In genomic region chr7:151080522-151081169, GRCh38 we compare ENCODE assay signal across 1 cellular context.
A peak's percentile ranks its signal among the peaks of the same experiment; 100 is the strongest.
TF ChIP-seq lines count a peak whose summit lies in the region.

TSS of gene FASTK (minus strand) at chr7:151080809. CDS start at chr7:151080766, 43 bp downstream.

TF ChIP-seq in GM12878, 131 proteins besides CTCF, POLR2A, EP300 and RAD21 (continued from another document):
- TF ChIP-seq BCLAF1 (IDR thresholded peaks at IDR 0.05) (no peak), CREB1 (IDR thresholded peaks at IDR 0.05; ENCODE audit: low read depth) (no peak), USF2 (IDR thresholded peaks at IDR 0.05; ENCODE audit: borderline replicate concordance, low read depth, low read length) (no peak), CBX5 (IDR thresholded peaks at IDR 0.05; ENCODE audit: low read depth) (no peak), SUZ12 (IDR thresholded peaks at IDR 0.05; ENCODE audit: unreplicated experiment) (no peak), BMI1 (IDR thresholded peaks at IDR 0.05; ENCODE audit: borderline replicate concordance) (no peak), PAX5 (IDR thresholded peaks at IDR 0.05; ENCODE audit: borderline replicate concordance, low read depth, low read length) (no peak), RFX5 (IDR thresholded peaks at IDR 0.05; ENCODE audit: low read depth, low read length) (no peak), MTA3 (IDR thresholded peaks at IDR 0.05; ENCODE audit: borderline replicate concordance, low read length) (no peak), NRF1 (conservative IDR thresholded peaks at IDR 0.05; ENCODE audit: low read depth, low read length) (0 out of 2 replicates have a peak, but pooled peaks have one; percentile 22), GATAD2B (conservative IDR thresholded peaks at IDR 0.05; ENCODE audit: low read depth) (peak; percentile 56; the same call in 1 of the 2 replicates), SMC3 (IDR thresholded peaks at IDR 0.05; ENCODE audit: borderline replicate concordance, low read length) (no peak), RBBP5 (conservative IDR thresholded peaks at IDR 0.05) (no peak), RAD51 (IDR thresholded peaks at IDR 0.05) (no peak), POLR2AphosphoS5 (IDR thresholded peaks at IDR 0.05; ENCODE audit: low read length) (peak; percentile 81), ZNF217 (IDR thresholded peaks at IDR 0.05) (no peak), SREBF2 (IDR thresholded peaks at IDR 0.05; ENCODE audit: low read length) (no peak), POU2F2 (IDR thresholded peaks at IDR 0.05; ENCODE audit: borderline replicate concordance, low read depth, low read length) (peak; percentile 66; the same call in 1 of the 3 replicates), RUNX3 (IDR thresholded peaks at IDR 0.05; ENCODE audit: low read length) (no peak), HDGF (IDR thresholded peaks at IDR 0.05) (no peak), NFYA (IDR thresholded peaks at IDR 0.05; ENCODE audit: borderline replicate concordance, low read depth, low read length) (no peak), PKNOX1 (IDR thresholded peaks at IDR 0.05) (peak; percentile 45; the same call in 1 of the 2 replicates)
- TF ChIP-seq, protein P1, sequence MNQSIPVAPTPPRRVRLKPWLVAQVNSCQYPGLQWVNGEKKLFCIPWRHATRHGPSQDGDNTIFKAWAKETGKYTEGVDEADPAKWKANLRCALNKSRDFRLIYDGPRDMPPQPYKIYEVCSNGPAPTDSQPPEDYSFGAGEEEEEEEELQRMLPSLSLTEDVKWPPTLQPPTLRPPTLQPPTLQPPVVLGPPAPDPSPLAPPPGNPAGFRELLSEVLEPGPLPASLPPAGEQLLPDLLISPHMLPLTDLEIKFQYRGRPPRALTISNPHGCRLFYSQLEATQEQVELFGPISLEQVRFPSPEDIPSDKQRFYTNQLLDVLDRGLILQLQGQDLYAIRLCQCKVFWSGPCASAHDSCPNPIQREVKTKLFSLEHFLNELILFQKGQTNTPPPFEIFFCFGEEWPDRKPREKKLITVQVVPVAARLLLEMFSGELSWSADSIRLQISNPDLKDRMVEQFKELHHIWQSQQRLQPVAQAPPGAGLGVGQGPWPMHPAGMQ (IDR thresholded peaks at IDR 0.05; ENCODE audit: borderline replicate concordance), result no peak
- TF ChIP-seq, protein P2, sequence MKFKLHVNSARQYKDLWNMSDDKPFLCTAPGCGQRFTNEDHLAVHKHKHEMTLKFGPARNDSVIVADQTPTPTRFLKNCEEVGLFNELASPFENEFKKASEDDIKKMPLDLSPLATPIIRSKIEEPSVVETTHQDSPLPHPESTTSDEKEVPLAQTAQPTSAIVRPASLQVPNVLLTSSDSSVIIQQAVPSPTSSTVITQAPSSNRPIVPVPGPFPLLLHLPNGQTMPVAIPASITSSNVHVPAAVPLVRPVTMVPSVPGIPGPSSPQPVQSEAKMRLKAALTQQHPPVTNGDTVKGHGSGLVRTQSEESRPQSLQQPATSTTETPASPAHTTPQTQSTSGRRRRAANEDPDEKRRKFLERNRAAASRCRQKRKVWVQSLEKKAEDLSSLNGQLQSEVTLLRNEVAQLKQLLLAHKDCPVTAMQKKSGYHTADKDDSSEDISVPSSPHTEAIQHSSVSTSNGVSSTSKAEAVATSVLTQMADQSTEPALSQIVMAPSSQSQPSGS (IDR thresholded peaks at IDR 0.05; ENCODE audit: low read length), result no peak
- TF ChIP-seq, protein P3, sequence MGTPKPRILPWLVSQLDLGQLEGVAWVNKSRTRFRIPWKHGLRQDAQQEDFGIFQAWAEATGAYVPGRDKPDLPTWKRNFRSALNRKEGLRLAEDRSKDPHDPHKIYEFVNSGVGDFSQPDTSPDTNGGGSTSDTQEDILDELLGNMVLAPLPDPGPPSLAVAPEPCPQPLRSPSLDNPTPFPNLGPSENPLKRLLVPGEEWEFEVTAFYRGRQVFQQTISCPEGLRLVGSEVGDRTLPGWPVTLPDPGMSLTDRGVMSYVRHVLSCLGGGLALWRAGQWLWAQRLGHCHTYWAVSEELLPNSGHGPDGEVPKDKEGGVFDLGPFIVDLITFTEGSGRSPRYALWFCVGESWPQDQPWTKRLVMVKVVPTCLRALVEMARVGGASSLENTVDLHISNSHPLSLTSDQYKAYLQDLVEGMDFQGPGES (IDR thresholded peaks at IDR 0.05), result no peak
